ENCODE assay signal across 11 cellular contexts in genomic region chr13:25882732-25883357, GRCh38.
DNase-seq lines count a peak whose midpoint lies in the region; ATAC-seq and TF ChIP-seq lines count a peak whose summit lies in the region.
"Had no signal": no experiment of that assay in that cellular context is flagged by ENCODE, and none has a peak within 500 bp of the region (broad histone marks: within the 10 kb centered on the region; RNA-seq: fewer than 3 reads in every experiment).

No MANE protein-coding gene starts in this region.

- CTCF ChIA-PET in activated naive CD4-positive, alpha-beta T cell treated with anti-CD3 and anti-CD28 coated beads, Interleukin-2, amount 10 ng/mL, durations not matched to agents 7 days and 5 days (lab: Charles Lee): interaction anchor here (1.2 to 1.4 kb wide), 2 partner anchors 19 to 180 kb away, joined by 3 to 5 read pairs; no protein-coding TSS in a partner anchor
- CTCF ChIA-PET in mammary epithelial cell (lab: Charles Lee; ENCODE audit: low non-redundant PET): no interaction called here

- H3K9me3 Mint-ChIP-seq in activated naive CD4-positive, alpha-beta T cell treated with anti-CD3 and anti-CD28 coated beads, Interleukin-2, amount 10 ng/mL, durations not matched to agents 7 days and 5 days: no peaks in the 10 kb centered on the region
- H3K9me3 Mint-ChIP-seq in nephron progenitor cell: no peaks in the 10 kb centered on the region

- in situ Hi-C loops in mammary epithelial cell (cut with MboI; ENCODE audit: low sequenced_read_pairs in 2 of 2): no loop called here

- DNase-seq in NCI-H82 (lab: John Stamatoyannopoulos, UW) (peak; percentile 20), NCI-H82 treated with DMSO at 0.1 percent for 48 hours (lab: John Stamatoyannopoulos, UW; ENCODE audit: unreplicated experiment) (no peak), NCI-H146 treated with DMSO at 0.1 percent for 48 hours (lab: John Stamatoyannopoulos, UW; ENCODE audit: unreplicated experiment) (peak; percentile 13), nephron progenitor cell (no peak), mammary epithelial cell (no peak)
- peak; percentile 68 for DNase-seq in activated naive CD4-positive, alpha-beta T cell treated with anti-CD3 and anti-CD28 coated beads, Interleukin-2, amount 10 ng/mL, durations not matched to agents 7 days and 5 days
- DNase-seq: occipital lobe; stimulated activated CD4-positive, alpha-beta T cell treated with anti-CD3 and anti-CD28 coated beads, Interleukin-1b, Interleukin-23, amount 100 ng/mL, for 48 hours had no signal

- H3K36me3 Mint-ChIP-seq in activated naive CD4-positive, alpha-beta T cell treated with anti-CD3 and anti-CD28 coated beads, Interleukin-2, amount 10 ng/mL, durations not matched to agents 7 days and 5 days: no peaks in the 10 kb centered on the region
- no peaks in the 10 kb centered on the region for H3K36me3 Mint-ChIP-seq in nephron progenitor cell (ENCODE audit: low read depth)
- H3K36me3 Mint-ChIP-seq: IgD-negative memory B cell had no signal

- intact Hi-C loops in mammary epithelial cell (cut with micrococcal nuclease): no loop called here

- H2AFZ ChIP-seq in mammary epithelial cell (ENCODE audit: low read depth, low read length): no peak overlapping the region

- no peaks in the 10 kb centered on the region for H3K27me3 Mint-ChIP-seq in activated naive CD4-positive, alpha-beta T cell treated with anti-CD3 and anti-CD28 coated beads, Interleukin-2, amount 10 ng/mL, durations not matched to agents 7 days and 5 days
- H3K27me3 Mint-ChIP-seq in nephron progenitor cell (ENCODE audit: low read depth, poor library complexity): peaks cover 15% of the 10 kb centered on the region

- H3K4me1 Mint-ChIP-seq in activated naive CD4-positive, alpha-beta T cell treated with anti-CD3 and anti-CD28 coated beads, Interleukin-2, amount 10 ng/mL, durations not matched to agents 7 days and 5 days: peaks cover 57% of the 10 kb centered on the region
- H3K4me1 Mint-ChIP-seq in nephron progenitor cell: peaks cover 74% of the 10 kb centered on the region

- no peak overlapping the region for H3K4me3 ChIP-seq in mammary epithelial cell (replicated peaks in 1 of 3; ENCODE audit: insufficient read depth in 1 of 3, low read depth in 2 of 3, low read length in 3 of 3)

- no peaks in the 10 kb centered on the region for H4K20me1 ChIP-seq in mammary epithelial cell (ENCODE audit: insufficient read depth, low read length)

- H3K9me3 ChIP-seq in mammary epithelial cell (replicated peaks; ENCODE audit: insufficient read depth, low read length): no peaks in the 10 kb centered on the region

- ATAC-seq in GM18873 (IDR thresholded peaks at IDR 0.05; ENCODE audit: low FRiP score, unreplicated experiment) (no peak), HG02973 (IDR thresholded peaks at IDR 0.05; ENCODE audit: unreplicated experiment) (no peak)

- no peaks in the 10 kb centered on the region for H3K27me3 ChIP-seq in mammary epithelial cell (ENCODE audit: insufficient read depth, low read length)

- H3K4me3 Mint-ChIP-seq in activated naive CD4-positive, alpha-beta T cell treated with anti-CD3 and anti-CD28 coated beads, Interleukin-2, amount 10 ng/mL, durations not matched to agents 7 days and 5 days: no peak overlapping the region
- peak overlapping the region; percentile 28 for H3K4me3 Mint-ChIP-seq in nephron progenitor cell

- dilution Hi-C loops in mammary epithelial cell (cut with HindIII; ENCODE audit: low sequenced_read_pairs): no loop called here

- no peak overlapping the region for H3K27ac ChIP-seq in mammary epithelial cell (ENCODE audit: insufficient read depth, low read depth, low read length)

- no TSS peak for BruUV-seq in mammary epithelial cell (replicated peaks; lab: Mats Ljungman, UMichigan)

- H3K79me2 ChIP-seq in mammary epithelial cell (ENCODE audit: insufficient read depth, low read length): no peaks in the 10 kb centered on the region

- H3K4me2 ChIP-seq in mammary epithelial cell (ENCODE audit: insufficient read depth, low read depth, low read length): no peak overlapping the region

- TF ChIP-seq CTCF in nephron progenitor cell (IDR thresholded peaks at IDR 0.05): no peak
- no peak for TF ChIP-seq CTCF in mammary epithelial cell (conservative IDR thresholded peaks at IDR 0.05 in 1 of 2, IDR thresholded peaks at IDR 0.05 in 1 of 2; ENCODE audit: extremely low read depth in 1 of 2, insufficient read depth in 1 of 2, low read depth in 1 of 2, low read length in 2 of 2)

- WGBS in mammary epithelial cell (ENCODE audit: low coverage, missing lambda C conversion rate): 98% methylated on average over 6 of the region's 6 CpGs

- peak overlapping the region; percentile 50 for H3K27ac Mint-ChIP-seq in activated naive CD4-positive, alpha-beta T cell treated with anti-CD3 and anti-CD28 coated beads, Interleukin-2, amount 10 ng/mL, durations not matched to agents 7 days and 5 days
- peak overlapping the region; percentile 92 for H3K27ac Mint-ChIP-seq in nephron progenitor cell
- H3K27ac Mint-ChIP-seq: IgD-negative memory B cell had no signal

- peaks cover 23% of the 10 kb centered on the region for H3K4me1 ChIP-seq in mammary epithelial cell (ENCODE audit: insufficient read depth, low read length)

- no peak overlapping the region for H3K9ac ChIP-seq in mammary epithelial cell (ENCODE audit: insufficient read depth, low read length)

- H3K36me3 ChIP-seq in mammary epithelial cell (ENCODE audit: insufficient read depth, low read length): no peaks in the 10 kb centered on the region

Comparison
In these comparisons a context has a peak if more than half of its experiments do, and no peak if none do; other contexts are left out.
1. DNase-seq: peak in NCI-H82 (single experiment), NCI-H146 treated with DMSO at 0.1 percent for 48 hours (single experiment) and activated naive CD4-positive, alpha-beta T cell treated with anti-CD3 and anti-CD28 coated beads, Interleukin-2, amount 10 ng/mL, durations not matched to agents 7 days and 5 days (single experiment); none in NCI-H82 treated with DMSO at 0.1 percent for 48 hours (single experiment), nephron progenitor cell (single experiment) and mammary epithelial cell (single experiment).